ENCODE assay signal across 16 cellular contexts in the genomic region with DNA sequence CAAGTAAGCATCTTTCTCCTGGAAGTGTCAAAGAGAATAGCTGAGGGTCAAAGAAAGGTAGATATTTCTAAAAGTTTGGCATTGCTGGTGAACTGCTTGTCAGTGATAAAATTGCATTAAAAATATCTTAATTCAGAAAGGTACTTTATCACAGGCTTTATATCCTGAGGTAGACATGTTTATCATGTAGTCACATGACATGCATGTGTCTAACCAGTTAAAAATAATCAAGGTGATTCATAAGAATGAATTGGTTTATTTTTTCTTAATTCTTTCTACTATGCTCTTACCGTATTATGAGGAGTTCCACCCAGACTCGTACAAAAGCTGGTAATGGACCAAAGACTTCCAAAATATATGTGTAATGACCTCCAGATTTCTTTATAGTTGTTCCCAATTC. TPM values are rescaled to one million over a fixed set of nuclear protein-coding genes. Genes with fewer than 3 reads are reported as not detected.
DNase-seq lines count a peak whose midpoint lies in the region; ATAC-seq, FAIRE-seq and TF ChIP-seq lines count a peak whose summit lies in the region.
"Had no signal": no experiment of that assay in that cellular context is flagged by ENCODE, and none has a peak within 500 bp of the region (broad histone marks: within the 10 kb centered on the region; RNA-seq: fewer than 3 reads in every experiment).

No MANE protein-coding gene starts in this region.

- H3K36me3 Mint-ChIP-seq in neural progenitor cell, result peaks cover 7% of the 10 kb centered on the region
- H3K36me3 Mint-ChIP-seq: memory B cell had no signal

- no peak overlapping the region for H3K9ac ChIP-seq in neural progenitor cell

- FAIRE-seq in A549 (lab: Jason Lieb, UNC), result no peak

- H3K9me3 Mint-ChIP-seq in neural progenitor cell, result no peaks in the 10 kb centered on the region
- H3K9me3 Mint-ChIP-seq: activated naive CD4-positive, alpha-beta T cell treated with anti-CD3 and anti-CD28 coated beads for 36 hours; memory B cell had no signal

- H3K4me1 Mint-ChIP-seq in neural progenitor cell, result peaks cover 8% of the 10 kb centered on the region
- H3K4me1 Mint-ChIP-seq: memory B cell, T-helper 17 cell had no signal

- no peak for TF ChIP-seq POLR2A in A549 (IDR thresholded peaks at IDR 0.05; ENCODE audit: low read length)

- DNase-seq in A549 (ENCODE audit: low read depth in 1 of 2, low spot score in 1 of 2), result no peak
- peak; percentile 25 for DNase-seq in fibroblast of mammary gland (ENCODE audit: low read depth)
- DNase-seq in NCI-H2171 treated with DMSO at 0.1 percent for 48 hours (lab: John Stamatoyannopoulos, UW), result no peak
- DNase-seq in neural progenitor cell (ENCODE audit: low spot score), result no peak
- no peak for DNase-seq in iPS-NIHi11 (ENCODE audit: low spot score)
- DNase-seq in SHP77 (lab: John Stamatoyannopoulos, UW), result no peak
- DNase-seq: activated CD8-positive, alpha-beta T cell treated with anti-CD3 and anti-CD28 coated beads, Interleukin-2, amount 10 ng/mL, durations not matched to agents 7 days and 5 days; activated naive CD4-positive, alpha-beta T cell treated with anti-CD3 and anti-CD28 coated beads for 36 hours; DMS 273 treated with DMSO at 0.1 percent for 48 hours; MM.1S; pancreas; T-helper 17 cell had no signal

- H3K4me1 ChIP-seq in A549, result peaks cover 54% of the 10 kb centered on the region
- H3K4me1 ChIP-seq in neural progenitor cell, result peaks cover 4% of the 10 kb centered on the region

- H4K20me1 ChIP-seq in neural progenitor cell (ENCODE audit: low read depth), result no peaks in the 10 kb centered on the region

- H3K4me3 ChIP-seq in A549 (peak overlapping the region; percentile 34), fibroblast of mammary gland (ENCODE audit: control insufficient read depth, low read depth, low read length) (no peak overlapping the region), neural progenitor cell (no peak overlapping the region)
- H3K4me3 ChIP-seq: esophagus muscularis mucosa, pancreas had no signal

- H3K27ac ChIP-seq in A549 (peak overlapping the region; percentile 92 to 99), neural progenitor cell (no peak overlapping the region)
- H3K27ac ChIP-seq: esophagus muscularis mucosa had no signal

- CTCF ChIA-PET in A549 (lab: Yijun Ruan, JAX), result no interaction called here

- H3K27ac Mint-ChIP-seq in neural progenitor cell, result no peak overlapping the region
- H3K27ac Mint-ChIP-seq: activated CD8-positive, alpha-beta T cell treated with anti-CD3 and anti-CD28 coated beads, Interleukin-2, amount 10 ng/mL, durations not matched to agents 7 days and 5 days; activated naive CD4-positive, alpha-beta T cell treated with anti-CD3 and anti-CD28 coated beads for 36 hours; memory B cell; T-helper 17 cell had no signal

- H3K27me3 Mint-ChIP-seq in neural progenitor cell (ENCODE audit: insufficient read depth, low read depth), result peaks cover 2% of the 10 kb centered on the region
- H3K27me3 Mint-ChIP-seq: memory B cell, T-helper 17 cell had no signal

- H3K36me3 ChIP-seq in neural progenitor cell, result no peaks in the 10 kb centered on the region
- H3K36me3 ChIP-seq: esophagus muscularis mucosa, pancreas had no signal

- TF ChIP-seq EP300 in A549 (IDR thresholded peaks at IDR 0.05), result no peak

- H3K4me2 ChIP-seq in A549 (peak overlapping the region; percentile 85), neural progenitor cell (no peak overlapping the region)

- 2% methylated on average over 2 of the region's 2 CpGs for WGBS in A549 (ENCODE audit: missing lambda C conversion rate)

- no peaks in the 10 kb centered on the region for H3K27me3 ChIP-seq in neural progenitor cell
- H3K27me3 ChIP-seq: esophagus muscularis mucosa, pancreas had no signal

- TF ChIP-seq RAD21 in A549 (conservative IDR thresholded peaks at IDR 0.05 in 1 of 2, IDR thresholded peaks at IDR 0.05 in 1 of 2), result no peak

- no peak overlapping the region for H2AFZ ChIP-seq in neural progenitor cell (replicated peaks)

- H3F3A ChIP-seq in neural progenitor cell (ENCODE audit: low read depth), result no peaks in the 10 kb centered on the region

- ATAC-seq in A549 (peak; percentile 40 to 55; a peak in 5 of 6 replicates), GM18909 (IDR thresholded peaks at IDR 0.05; ENCODE audit: poor library complexity, unreplicated experiment) (peak; percentile 3), SK-N-SH treated with all-trans-retinoic acid at 6 μM for 48 hours (peak; percentile 26)
- ATAC-seq: activated CD8-positive, alpha-beta T cell treated with anti-CD3 and anti-CD28 coated beads, Interleukin-2, amount 10 ng/mL, durations not matched to agents 7 days and 5 days had no signal

- H3K9me3 ChIP-seq in A549 (no peaks in the 10 kb centered on the region), neural progenitor cell (ENCODE audit: low read depth) (no peaks in the 10 kb centered on the region)
- H3K9me3 ChIP-seq: esophagus muscularis mucosa, pancreas had no signal

- TF ChIP-seq CTCF in A549 (IDR thresholded peaks at IDR 0.05), result no peak
- no peak for TF ChIP-seq CTCF in fibroblast of mammary gland (conservative IDR thresholded peaks at IDR 0.05; ENCODE audit: control insufficient read depth, insufficient read depth, low read depth, low read length)
- TF ChIP-seq CTCF in neural progenitor cell (IDR thresholded peaks at IDR 0.05), result no peak

- no peak overlapping the region for H3K4me3 Mint-ChIP-seq in neural progenitor cell
- H3K4me3 Mint-ChIP-seq: activated CD8-positive, alpha-beta T cell treated with anti-CD3 and anti-CD28 coated beads, Interleukin-2, amount 10 ng/mL, durations not matched to agents 7 days and 5 days; activated naive CD4-positive, alpha-beta T cell treated with anti-CD3 and anti-CD28 coated beads for 36 hours; memory B cell; T-helper 17 cell had no signal

- H3K79me2 ChIP-seq in neural progenitor cell (ENCODE audit: low read depth), result peaks cover 31% of the 10 kb centered on the region

- POLR2A ChIA-PET in A549 (lab: Yijun Ruan, JAX), result interaction anchor here (0.8 to 1.6 kb wide), 2 partner anchors 10 to 13 kb away, joined by 3 to 9 read pairs; no protein-coding TSS in a partner anchor

TF ChIP-seq in A549, 52 proteins besides CTCF, POLR2A, EP300 and RAD21 (continues in another document):
- no peak for TF ChIP-seq RFX5 (IDR thresholded peaks at IDR 0.05)
- TF ChIP-seq, protein P1, sequence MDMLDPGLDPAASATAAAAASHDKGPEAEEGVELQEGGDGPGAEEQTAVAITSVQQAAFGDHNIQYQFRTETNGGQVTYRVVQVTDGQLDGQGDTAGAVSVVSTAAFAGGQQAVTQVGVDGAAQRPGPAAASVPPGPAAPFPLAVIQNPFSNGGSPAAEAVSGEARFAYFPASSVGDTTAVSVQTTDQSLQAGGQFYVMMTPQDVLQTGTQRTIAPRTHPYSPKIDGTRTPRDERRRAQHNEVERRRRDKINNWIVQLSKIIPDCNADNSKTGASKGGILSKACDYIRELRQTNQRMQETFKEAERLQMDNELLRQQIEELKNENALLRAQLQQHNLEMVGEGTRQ (IDR thresholded peaks at IDR 0.05), result peak; percentile 70
- TF ChIP-seq TP53 (CRISPR knock-in tag; IDR thresholded peaks at IDR 0.05), result 0 out of 2 replicates have a peak, but pooled peaks have one; percentile 46
- no peak for TF ChIP-seq PHF8 (IDR thresholded peaks at IDR 0.05; ENCODE audit: borderline replicate concordance, low read depth)
- peak; percentile 30; the same call in 1 of the 2 replicates for TF ChIP-seq HOXB5 (CRISPR knock-in tag; IDR thresholded peaks at IDR 0.05)
- TF ChIP-seq JUN (IDR thresholded peaks at IDR 0.05), result no peak; a peak in 1 of 5 replicates
- peak; percentile 31; the same call in 1 of the 2 replicates for TF ChIP-seq HOXA7 (CRISPR knock-in tag; IDR thresholded peaks at IDR 0.05)
- no peak for TF ChIP-seq TFCP2L1 (CRISPR knock-in tag; IDR thresholded peaks at IDR 0.05)
- TF ChIP-seq ZSCAN20 (CRISPR knock-in tag; IDR thresholded peaks at IDR 0.05), result no peak
- TF ChIP-seq NPAS2 (CRISPR knock-in tag; IDR thresholded peaks at IDR 0.05; ENCODE audit: borderline replicate concordance), result no peak
- no peak for TF ChIP-seq CHD2 (IDR thresholded peaks at IDR 0.05; ENCODE audit: low read length, partially characterized antibody)
- peak; percentile 52; the same call in 1 of the 2 replicates for TF ChIP-seq HEYL (CRISPR knock-in tag; IDR thresholded peaks at IDR 0.05)
- TF ChIP-seq MAFK (IDR thresholded peaks at IDR 0.05; ENCODE audit: partially characterized antibody), result no peak

TF ChIP-seq in SK-N-SH treated with all-trans-retinoic acid at 6 μM for 48 hours, 23 proteins besides CTCF, POLR2A, EP300 and RAD21:
- TF ChIP-seq SNAI2 (CRISPR knock-in tag; IDR thresholded peaks at IDR 0.05) (no peak), ESRRG (CRISPR knock-in tag; IDR thresholded peaks at IDR 0.05) (no peak), ARNTL (CRISPR knock-in tag; IDR thresholded peaks at IDR 0.05; ENCODE audit: borderline replicate concordance, low read depth) (no peak), CSDC2 (CRISPR knock-in tag; IDR thresholded peaks at IDR 0.05) (no peak), ZFP30 (CRISPR knock-in tag; IDR thresholded peaks at IDR 0.05) (no peak), TOX (CRISPR knock-in tag; IDR thresholded peaks at IDR 0.05; ENCODE audit: borderline replicate concordance) (no peak), TCF4 (CRISPR knock-in tag; IDR thresholded peaks at IDR 0.05; ENCODE audit: borderline replicate concordance) (no peak), ZNF70 (CRISPR knock-in tag; IDR thresholded peaks at IDR 0.05) (no peak), BACH2 (CRISPR knock-in tag; IDR thresholded peaks at IDR 0.05; ENCODE audit: borderline replicate concordance) (no peak), ZNF565 (CRISPR knock-in tag; conservative IDR thresholded peaks at IDR 0.05; ENCODE audit: low read depth) (no peak), RARB (CRISPR knock-in tag; IDR thresholded peaks at IDR 0.05) (no peak), ZC3H10 (CRISPR knock-in tag; IDR thresholded peaks at IDR 0.05) (no peak)

RNA-seq across cellular contexts. Expression of a gene that starts 6.1 kb away (rescaled TPM):
- polyA plus RNA-seq in A549 (2011; rRNA removed) (125 and 161 TPM in 2 replicates), A549 (2017; fragmentation: RNase III; extraction: RNeasy Plus Mini Kit Qiagen cat#74134 plus additional on column Dnase treatment) (52.0 to 53.9 TPM (median 52.4 TPM) in 3 replicates)
- polyA plus RNA-seq in A549 (2012; cell fraction: cytosol; rRNA removed), result 16.0 and 18.3 TPM in 2 replicates
- polyA plus RNA-seq in A549 (2012; cell fraction: nucleus; rRNA removed), result 15.2 and 26.8 TPM in 2 replicates
- polyA minus RNA-seq in A549 (2011; rRNA and poly(A)+ RNA removed), result 201 and 266 TPM in 2 replicates
- 7.0 and 9.6 TPM in 2 replicates for total RNA-seq in neural progenitor cell (ENCODE audit: low replicate concordance)
